ENCODE assay signal across 22 cellular contexts in the genomic region with DNA sequence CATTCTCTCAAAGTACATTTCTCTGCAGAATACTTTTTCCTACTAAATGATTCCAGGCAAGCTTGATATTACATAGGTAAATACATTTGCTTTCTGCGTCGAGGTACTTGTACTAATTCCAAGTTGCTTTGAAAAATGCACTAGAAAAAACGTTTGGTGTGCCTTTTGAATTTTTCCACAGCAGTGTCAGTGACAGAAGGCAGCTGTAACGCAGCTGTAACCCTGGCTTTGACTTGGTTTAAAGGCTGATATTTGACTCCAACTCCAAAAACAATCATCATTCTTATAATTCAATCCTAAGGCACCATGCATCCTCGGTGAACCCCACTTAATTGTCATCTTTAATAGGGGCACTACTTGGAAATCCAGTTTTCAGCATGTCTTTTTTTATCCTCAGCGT.
DNase-seq lines count a peak whose midpoint lies in the region; ATAC-seq, FAIRE-seq and TF ChIP-seq lines count a peak whose summit lies in the region.
"Had no signal": no experiment of that assay in that cellular context is flagged by ENCODE, and none has a peak within 500 bp of the region (broad histone marks: within the 10 kb centered on the region; RNA-seq: fewer than 3 reads in every experiment).

No MANE protein-coding gene starts in this region.

- no peak for TF ChIP-seq CTCF in DND-41 (IDR thresholded peaks at IDR 0.05; ENCODE audit: borderline replicate concordance, extremely low read depth, low read length, poor library complexity, severe bottlenecking)
- no peak for TF ChIP-seq CTCF in brain (conservative IDR thresholded peaks at IDR 0.05)
- TF ChIP-seq CTCF in osteocyte (IDR thresholded peaks at IDR 0.05), result no peak

- peaks cover 9% of the 10 kb centered on the region for H3K36me3 Mint-ChIP-seq in activated CD4-positive, alpha-beta T cell treated with anti-CD3 and anti-CD28 coated beads for 36 hours (ENCODE audit: low read depth)
- H3K36me3 Mint-ChIP-seq in activated CD4-positive, alpha-beta T cell treated with anti-CD3 and anti-CD28 coated beads, Interleukin-2, amount 10 ng/mL, durations not matched to agents 24 days and 14 days (ENCODE audit: low read depth), result peaks cover 4% of the 10 kb centered on the region
- H3K36me3 Mint-ChIP-seq in brain, result no peaks in the 10 kb centered on the region
- H3K36me3 Mint-ChIP-seq in osteocyte (ENCODE audit: unreplicated experiment), result peaks cover 7% of the 10 kb centered on the region

- no peak for FAIRE-seq in RCC 7860 (lab: Jason Lieb, UNC)
- FAIRE-seq: A204.1, bronchial epithelial cell, H1 had no signal

- peaks cover 91% of the 10 kb centered on the region for H3K4me1 ChIP-seq in DND-41 (ENCODE audit: insufficient read depth, low read length)

- H3K4me3 Mint-ChIP-seq in activated CD4-positive, alpha-beta T cell treated with anti-CD3 and anti-CD28 coated beads for 36 hours, result no peak overlapping the region
- no peak overlapping the region for H3K4me3 Mint-ChIP-seq in activated CD4-positive, alpha-beta T cell treated with anti-CD3 and anti-CD28 coated beads, Interleukin-2, amount 10 ng/mL, durations not matched to agents 24 days and 14 days
- H3K4me3 Mint-ChIP-seq in brain, result no peak overlapping the region
- no peak overlapping the region for H3K4me3 Mint-ChIP-seq in osteocyte (ENCODE audit: unreplicated experiment)
- H3K4me3 Mint-ChIP-seq: stimulated activated naive B cell treated with anti-CD40 and anti-IgM and Interleukin-4, amounts not matched to agents 10 μg/mL and 1 μg/mL and 100 μg/mL, for 72 hours had no signal

- no peak overlapping the region for H3K9ac ChIP-seq in DND-41 (ENCODE audit: low read depth, low read length)

- no peak overlapping the region for H2AFZ ChIP-seq in DND-41 (ENCODE audit: low read depth, low read length)

- H3K9me3 ChIP-seq in DND-41 (ENCODE audit: insufficient read depth, low read length, severe bottlenecking), result no peaks in the 10 kb centered on the region
- H3K9me3 ChIP-seq: upper lobe of right lung had no signal

- no peak overlapping the region for H3K4me2 ChIP-seq in DND-41 (ENCODE audit: insufficient read depth, low read length)

- no peak overlapping the region for H3K4me3 ChIP-seq in DND-41 (ENCODE audit: low read depth in 1 of 2, low read length in 2 of 2)
- H3K4me3 ChIP-seq: dorsolateral prefrontal cortex, upper lobe of right lung had no signal

- no peaks in the 10 kb centered on the region for H3K9me3 Mint-ChIP-seq in activated CD4-positive, alpha-beta T cell treated with anti-CD3 and anti-CD28 coated beads for 36 hours (ENCODE audit: low read depth)
- no peaks in the 10 kb centered on the region for H3K9me3 Mint-ChIP-seq in activated CD4-positive, alpha-beta T cell treated with anti-CD3 and anti-CD28 coated beads, Interleukin-2, amount 10 ng/mL, durations not matched to agents 24 days and 14 days
- H3K9me3 Mint-ChIP-seq in brain (no peaks in the 10 kb centered on the region), osteocyte (ENCODE audit: unreplicated experiment) (no peaks in the 10 kb centered on the region)
- H3K9me3 Mint-ChIP-seq: stimulated activated naive B cell treated with anti-CD40 and anti-IgM and Interleukin-4, amounts not matched to agents 10 μg/mL and 1 μg/mL and 100 μg/mL, for 72 hours had no signal

- peak overlapping the region; percentile 95 for H3K27ac ChIP-seq in DND-41 (ENCODE audit: low read length)
- H3K27ac ChIP-seq: epithelial cell of prostate, upper lobe of right lung had no signal

- peaks cover 86% of the 10 kb centered on the region for H3K4me1 Mint-ChIP-seq in activated CD4-positive, alpha-beta T cell treated with anti-CD3 and anti-CD28 coated beads for 36 hours
- peaks cover 52% of the 10 kb centered on the region for H3K4me1 Mint-ChIP-seq in activated CD4-positive, alpha-beta T cell treated with anti-CD3 and anti-CD28 coated beads, Interleukin-2, amount 10 ng/mL, durations not matched to agents 24 days and 14 days
- H3K4me1 Mint-ChIP-seq in brain, result peaks cover 77% of the 10 kb centered on the region
- peaks cover 78% of the 10 kb centered on the region for H3K4me1 Mint-ChIP-seq in osteocyte (ENCODE audit: unreplicated experiment)

- no peak for DNase-seq in activated CD4-positive, alpha-beta T cell treated with anti-CD3 and anti-CD28 coated beads for 36 hours
- DNase-seq in activated CD4-positive, alpha-beta T cell treated with anti-CD3 and anti-CD28 coated beads, Interleukin-2, amount 10 ng/mL, durations not matched to agents 24 days and 14 days, result no peak
- DNase-seq in DND-41 (no peak), osteocyte (ENCODE audit: extremely low spot score, unreplicated experiment) (no peak), NCI-H526 treated with DMSO at 0.1 percent for 48 hours (lab: John Stamatoyannopoulos, UW) (no peak), RCC 7860 (ENCODE audit: low spot score) (no peak)
- DNase-seq: C1 segment of cervical spinal cord; dorsolateral prefrontal cortex; GDM1; NCI-H1092; NCI-H2029 treated with DMSO at 0.1 percent for 48 hours; NCI-H524 treated with DMSO at 0.1 percent for 48 hours; SHP77 treated with DMSO at 0.1 percent for 48 hours; stimulated activated naive B cell treated with anti-CD40 and anti-IgM and Interleukin-4, amounts not matched to agents 10 μg/mL and 1 μg/mL and 100 μg/mL, for 72 hours; T-helper 1 cell; upper lobe of right lung had no signal

- ATAC-seq in activated CD4-positive, alpha-beta T cell treated with anti-CD3 and anti-CD28 coated beads for 36 hours, result no peak
- ATAC-seq in DND-41 (ENCODE audit: insufficient read depth, low read depth), result no peak
- no peak for ATAC-seq in HG02642 (IDR thresholded peaks at IDR 0.05; ENCODE audit: poor library complexity, unreplicated experiment)
- ATAC-seq: stimulated activated naive B cell treated with anti-CD40 and anti-IgM and Interleukin-4, amounts not matched to agents 10 μg/mL and 1 μg/mL and 100 μg/mL, for 72 hours; upper lobe of right lung had no signal

- POLR2A ChIA-PET in activated CD4-positive, alpha-beta T cell treated with anti-CD3 and anti-CD28 coated beads for 36 hours (lab: Charles Lee), result no interaction called here

- H4K20me1 ChIP-seq in DND-41 (ENCODE audit: insufficient read depth, low read length), result no peaks in the 10 kb centered on the region

- intact Hi-C loops in activated CD4-positive, alpha-beta T cell treated with anti-CD3 and anti-CD28 coated beads for 36 hours (cut with DNase I, micrococcal nuclease), result no loop called here
- intact Hi-C loops in activated CD4-positive, alpha-beta T cell treated with anti-CD3 and anti-CD28 coated beads, Interleukin-2, amount 10 ng/mL, durations not matched to agents 24 days and 14 days (cut with micrococcal nuclease), result no loop called here

- CTCF ChIA-PET in activated CD4-positive, alpha-beta T cell treated with anti-CD3 and anti-CD28 coated beads for 36 hours (lab: Charles Lee), result interaction anchor here (0.6 to 1.4 kb wide), 4 partner anchors 25 to 176 kb away, joined by 3 to 4 read pairs (median 3); a partner anchor contains a TSS

- no peaks in the 10 kb centered on the region for H3K27me3 Mint-ChIP-seq in activated CD4-positive, alpha-beta T cell treated with anti-CD3 and anti-CD28 coated beads for 36 hours
- H3K27me3 Mint-ChIP-seq in activated CD4-positive, alpha-beta T cell treated with anti-CD3 and anti-CD28 coated beads, Interleukin-2, amount 10 ng/mL, durations not matched to agents 24 days and 14 days, result no peaks in the 10 kb centered on the region
- H3K27me3 Mint-ChIP-seq in brain (peaks cover 5% of the 10 kb centered on the region), osteocyte (ENCODE audit: unreplicated experiment) (no peaks in the 10 kb centered on the region)
- H3K27me3 Mint-ChIP-seq: stimulated activated naive B cell treated with anti-CD40 and anti-IgM and Interleukin-4, amounts not matched to agents 10 μg/mL and 1 μg/mL and 100 μg/mL, for 72 hours had no signal

- peak overlapping the region; percentile 52 for H3K27ac Mint-ChIP-seq in activated CD4-positive, alpha-beta T cell treated with anti-CD3 and anti-CD28 coated beads for 36 hours
- H3K27ac Mint-ChIP-seq in activated CD4-positive, alpha-beta T cell treated with anti-CD3 and anti-CD28 coated beads, Interleukin-2, amount 10 ng/mL, durations not matched to agents 24 days and 14 days, result no peak overlapping the region
- peak overlapping the region in 3 of 5 experiments; percentile 38 to 80 (median 48) for H3K27ac Mint-ChIP-seq in brain
- peak overlapping the region; percentile 50 for H3K27ac Mint-ChIP-seq in osteocyte (ENCODE audit: unreplicated experiment)

- H3K36me3 ChIP-seq in DND-41 (ENCODE audit: insufficient read depth, low read length), result no peaks in the 10 kb centered on the region
- H3K36me3 ChIP-seq: upper lobe of right lung had no signal

- no peaks in the 10 kb centered on the region for H3K27me3 ChIP-seq in DND-41 (ENCODE audit: insufficient read depth, low read length, poor library complexity)
- H3K27me3 ChIP-seq: dorsolateral prefrontal cortex, upper lobe of right lung had no signal

- H3K79me2 ChIP-seq in DND-41 (ENCODE audit: insufficient read depth, low read length), result peaks cover 8% of the 10 kb centered on the region
